In the genomic region with DNA sequence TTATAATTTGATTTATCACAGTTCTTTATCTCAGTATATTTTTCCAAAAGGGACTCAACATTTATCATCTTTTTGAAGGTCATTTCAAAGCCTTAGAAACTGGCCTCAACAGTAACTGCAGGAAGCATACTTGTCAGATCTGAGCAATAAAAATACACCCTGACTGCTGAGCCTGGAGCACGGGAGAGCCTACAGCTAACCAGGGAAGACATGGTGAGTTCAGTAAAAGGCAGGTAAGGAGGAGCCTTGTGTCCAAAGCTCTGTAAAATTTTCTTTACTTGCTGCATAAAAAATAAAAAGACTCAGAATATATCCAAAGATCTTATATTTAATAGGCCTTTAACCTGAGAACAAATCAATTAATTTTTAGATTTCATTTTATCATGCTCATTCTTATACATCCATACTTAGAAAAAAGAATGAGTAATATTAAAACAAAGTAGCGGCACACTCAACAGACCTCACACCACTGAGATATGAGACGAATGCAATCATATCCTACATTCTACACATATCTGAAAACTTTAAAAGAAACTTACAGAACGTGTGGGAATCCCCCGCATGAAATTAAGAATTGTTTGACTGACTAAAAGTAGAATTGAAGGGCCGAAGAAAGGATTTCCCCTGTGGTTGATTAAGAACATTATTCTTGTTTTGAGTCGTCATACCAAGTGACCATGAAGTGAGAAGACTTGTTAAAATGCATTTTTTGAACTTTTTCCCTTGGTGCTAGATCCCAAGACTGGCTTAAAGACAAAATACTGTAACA, we compare ENCODE assay signal across 11 cellular contexts.
DNase-seq lines count a peak whose midpoint lies in the region; ATAC-seq, FAIRE-seq and TF ChIP-seq lines count a peak whose summit lies in the region.
"Had no signal": no experiment of that assay in that cellular context is flagged by ENCODE, and none has a peak within 500 bp of the region (broad histone marks: within the 10 kb centered on the region; RNA-seq: fewer than 3 reads in every experiment).

No MANE protein-coding gene starts in this region.

- FAIRE-seq in GM12892 (lab: Jason Lieb, UNC), result peak; percentile 92
- FAIRE-seq: colon had no signal

- ATAC-seq in GM19397 (IDR thresholded peaks at IDR 0.05; ENCODE audit: unreplicated experiment), result peak; percentile 53
- ATAC-seq in HG03045 (IDR thresholded peaks at IDR 0.05; ENCODE audit: unreplicated experiment), result peak; percentile 58
- ATAC-seq in left lobe of liver, result no peak
- no peak for ATAC-seq in left colon

- H3K9me3 Mint-ChIP-seq in activated T-helper 1 cell treated with anti-CD3 and anti-CD28 coated beads, Interleukin-12 subunit alpha, Interleukin-12 subunit beta, Interleukin-2, Interleukin-4 antibody, amounts not matched to agents 30 ng/mL and 10 ng/mL and 1 ng/mL, durations not matched to agents 14 hours and 24 hours and 36 hours, result no peaks in the 10 kb centered on the region

- no peak for DNase-seq in GM12892 (ENCODE audit: insufficient read length)
- no peak for DNase-seq in activated T-helper 1 cell treated with anti-CD3 and anti-CD28 coated beads, Interleukin-12 subunit alpha, Interleukin-12 subunit beta, Interleukin-2, Interleukin-4 antibody, amounts not matched to agents 30 ng/mL and 10 ng/mL and 1 ng/mL, durations not matched to agents 14 hours and 24 hours and 36 hours (ENCODE audit: low spot score)
- DNase-seq in kidney tubule cell (ENCODE audit: low spot score), result no peak
- DNase-seq in left lobe of liver (ENCODE audit: low spot score), result no peak
- no peak for DNase-seq in left colon
- no peak for DNase-seq in hippocampal formation (lab: John Stamatoyannopoulos, UW)
- DNase-seq: activated CD4-positive, alpha-beta T cell treated with anti-CD3 and anti-CD28 coated beads for 1 hour; DMS153 had no signal

- peaks cover 26% of the 10 kb centered on the region for H3K36me3 Mint-ChIP-seq in activated T-helper 1 cell treated with anti-CD3 and anti-CD28 coated beads, Interleukin-12 subunit alpha, Interleukin-12 subunit beta, Interleukin-2, Interleukin-4 antibody, amounts not matched to agents 30 ng/mL and 10 ng/mL and 1 ng/mL, durations not matched to agents 14 hours and 24 hours and 36 hours (ENCODE audit: low read depth)

- no peaks in the 10 kb centered on the region for H3K27me3 Mint-ChIP-seq in activated T-helper 1 cell treated with anti-CD3 and anti-CD28 coated beads, Interleukin-12 subunit alpha, Interleukin-12 subunit beta, Interleukin-2, Interleukin-4 antibody, amounts not matched to agents 30 ng/mL and 10 ng/mL and 1 ng/mL, durations not matched to agents 14 hours and 24 hours and 36 hours (ENCODE audit: insufficient read depth)

- H3K27ac Mint-ChIP-seq in activated T-helper 1 cell treated with anti-CD3 and anti-CD28 coated beads, Interleukin-12 subunit alpha, Interleukin-12 subunit beta, Interleukin-2, Interleukin-4 antibody, amounts not matched to agents 30 ng/mL and 10 ng/mL and 1 ng/mL, durations not matched to agents 14 hours and 24 hours and 36 hours, result peak overlapping the region; percentile 81

- intact Hi-C loops in activated T-helper 1 cell treated with anti-CD3 and anti-CD28 coated beads, Interleukin-12 subunit alpha, Interleukin-12 subunit beta, Interleukin-2, Interleukin-4 antibody, amounts not matched to agents 30 ng/mL and 10 ng/mL and 1 ng/mL, durations not matched to agents 14 hours and 24 hours and 36 hours (cut with micrococcal nuclease), result loop anchor here (1.0 to 10.0 kb wide), 11 partner anchors 9 to 366 kb away; a partner anchor contains a TSS
- intact Hi-C loops in left colon (cut with DNase I, micrococcal nuclease), result no loop called here

- H3K4me1 Mint-ChIP-seq in activated T-helper 1 cell treated with anti-CD3 and anti-CD28 coated beads, Interleukin-12 subunit alpha, Interleukin-12 subunit beta, Interleukin-2, Interleukin-4 antibody, amounts not matched to agents 30 ng/mL and 10 ng/mL and 1 ng/mL, durations not matched to agents 14 hours and 24 hours and 36 hours (ENCODE audit: low read depth), result peaks cover 79% of the 10 kb centered on the region

- peak overlapping the region; percentile 42 for H3K4me3 Mint-ChIP-seq in activated T-helper 1 cell treated with anti-CD3 and anti-CD28 coated beads, Interleukin-12 subunit alpha, Interleukin-12 subunit beta, Interleukin-2, Interleukin-4 antibody, amounts not matched to agents 30 ng/mL and 10 ng/mL and 1 ng/mL, durations not matched to agents 14 hours and 24 hours and 36 hours

- TF ChIP-seq POLR2A in GM12892 (IDR thresholded peaks at IDR 0.05; ENCODE audit: low read depth, low read length), result no peak

Comparison
In these comparisons a context has a peak if more than half of its experiments do, and no peak if none do; other contexts are left out.
1. ATAC-seq: peak in GM19397 (single experiment) and HG03045 (single experiment); none in left lobe of liver (single experiment) and left colon (single experiment).